13 cellular contexts compared by ENCODE assay signal in the genomic region with DNA sequence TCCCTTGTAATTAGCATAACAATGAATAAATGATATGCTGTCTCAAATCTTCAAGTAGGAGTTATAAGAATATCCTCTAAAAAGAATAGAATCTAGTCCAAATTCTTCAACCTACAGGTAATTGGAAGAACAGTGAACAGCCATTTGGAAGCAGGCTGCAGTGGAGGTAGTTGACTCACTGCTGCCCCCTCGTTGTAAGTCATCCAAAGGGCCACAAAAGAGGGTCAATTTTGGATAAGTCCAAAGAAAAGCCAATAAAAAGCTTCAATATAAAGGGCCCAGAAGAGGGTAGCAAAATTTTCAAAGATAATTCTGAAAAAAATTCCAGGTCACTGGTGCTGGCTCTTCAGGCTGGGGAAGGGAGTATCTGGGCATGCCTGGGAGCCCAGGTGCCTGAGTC.
A peak's percentile ranks its signal among the peaks of the same experiment; 100 is the strongest.
DNase-seq lines count a peak whose midpoint lies in the region; ATAC-seq, FAIRE-seq and TF ChIP-seq lines count a peak whose summit lies in the region.
"Had no signal": no experiment of that assay in that cellular context is flagged by ENCODE, and none has a peak within 500 bp of the region (broad histone marks: within the 10 kb centered on the region; RNA-seq: fewer than 3 reads in every experiment).

No MANE protein-coding gene starts in this region.

- H2AFZ ChIP-seq in endothelial cell of umbilical vein (ENCODE audit: low read depth, low read length): no peak overlapping the region

- H3K79me2 ChIP-seq in endothelial cell of umbilical vein (ENCODE audit: control insufficient read depth, insufficient read depth, low read length): no peaks in the 10 kb centered on the region

- no peak overlapping the region for H3K4me2 ChIP-seq in endothelial cell of umbilical vein (ENCODE audit: insufficient read depth, low read length)
- H3K4me2 ChIP-seq: BLaER1 had no signal

- no peaks in the 10 kb centered on the region for H3K9me3 ChIP-seq in endothelial cell of umbilical vein (replicated peaks; ENCODE audit: control insufficient read depth, insufficient read depth, low read length)
- H3K9me3 ChIP-seq: BLaER1 had no signal

- intact Hi-C loops in endothelial cell of umbilical vein (cut with micrococcal nuclease): loop anchor here (1.0 to 10.0 kb wide), 3 partner anchors 123 to 640 kb away; no protein-coding TSS in a partner anchor

- no TSS peak for BruUV-seq in endothelial cell of umbilical vein (replicated peaks; lab: Mats Ljungman, UMichigan)

- TF ChIP-seq POLR2A in endothelial cell of umbilical vein (IDR thresholded peaks at IDR 0.05; ENCODE audit: low read depth, low read length): no peak

- H3K36me3 ChIP-seq in endothelial cell of umbilical vein (ENCODE audit: control insufficient read depth in 2 of 2, extremely low read depth in 1 of 2, insufficient read depth in 2 of 2, low read length in 2 of 2): no peaks in the 10 kb centered on the region
- H3K36me3 ChIP-seq: BLaER1 had no signal

- no peak overlapping the region for H3K9ac ChIP-seq in endothelial cell of umbilical vein (replicated peaks; ENCODE audit: extremely low read depth, insufficient read depth, low read length)
- H3K9ac ChIP-seq: BLaER1 had no signal

- dilution Hi-C loops in endothelial cell of umbilical vein (cut with MboI; ENCODE audit: extremely low pct_ligation_motif_present, low sequenced_read_pairs): no loop called here

- no peaks in the 10 kb centered on the region for H3K4me1 ChIP-seq in endothelial cell of umbilical vein (ENCODE audit: control insufficient read depth, extremely low read depth, insufficient read depth, low read length)

- no peak overlapping the region for H3K27ac ChIP-seq in endothelial cell of umbilical vein (ENCODE audit: insufficient read depth, low read depth, low read length)
- H3K27ac ChIP-seq: BLaER1 had no signal

- CTCF ChIA-PET in endothelial cell of umbilical vein (lab: Charles Lee): interaction anchor here (0.6 to 7.0 kb wide), 56 partner anchors 10 to 640 kb away, joined by 3 to 306 read pairs (median 4); a partner anchor contains a TSS

- peak; percentile 36 for DNase-seq in NCI-H82 (lab: John Stamatoyannopoulos, UW)
- no peak for DNase-seq in NCI-H82 treated with DMSO at 0.1 percent for 48 hours (lab: John Stamatoyannopoulos, UW; ENCODE audit: unreplicated experiment)
- DNase-seq in NCI-H69 (lab: John Stamatoyannopoulos, UW): peak; percentile 49
- peak; percentile 28 for DNase-seq in endothelial cell of umbilical vein (ENCODE audit: low read depth, low spot score)
- DNase-seq in renal cortical epithelial cell (ENCODE audit: low read depth): peak; percentile 12
- DNase-seq in activated T-cell treated with anti-CD3 and anti-CD28 coated beads for 4 hours: no peak
- DNase-seq: activated CD4-positive, alpha-beta T cell treated with anti-CD3 and anti-CD28 coated beads for 48 hours; NCI-H1417 treated with DMSO at 0.1 percent for 48 hours; posterior cingulate gyrus; stimulated activated naive B cell treated with anti-CD40 and anti-IgM and Interleukin-4, amounts not matched to agents 10 μg/mL and 1 μg/mL and 100 μg/mL, for 72 hours had no signal

- no peak for FAIRE-seq in endothelial cell of umbilical vein (lab: Jason Lieb, UNC)

- POLR2A ChIA-PET in endothelial cell of umbilical vein (lab: Charles Lee): no interaction called here

- no peaks in the 10 kb centered on the region for H4K20me1 ChIP-seq in endothelial cell of umbilical vein (replicated peaks; ENCODE audit: control insufficient read depth, extremely low read depth, insufficient read depth, low read length)
- H4K20me1 ChIP-seq: BLaER1 had no signal

- H3K4me3 ChIP-seq in endothelial cell of umbilical vein (replicated peaks in 1 of 3; ENCODE audit: insufficient read depth in 1 of 3, low read depth in 1 of 3, low read length in 3 of 3): no peak overlapping the region
- H3K4me3 ChIP-seq: BLaER1 had no signal

- ATAC-seq in HG03432 (IDR thresholded peaks at IDR 0.05; ENCODE audit: unreplicated experiment) (no peak), HG03565 (IDR thresholded peaks at IDR 0.05; ENCODE audit: unreplicated experiment) (no peak)

- H3K27me3 ChIP-seq in endothelial cell of umbilical vein (ENCODE audit: control insufficient read depth in 2 of 2, insufficient read depth in 2 of 2, low read length in 2 of 2): peaks cover 4 to 11% of the 10 kb centered on the region in 2 experiments
- H3K27me3 ChIP-seq: BLaER1 had no signal

- peak; percentile 60 to 64 for TF ChIP-seq CTCF in endothelial cell of umbilical vein (IDR thresholded peaks at IDR 0.05; ENCODE audit: extremely low read depth in 1 of 2, insufficient read depth in 1 of 2, low read depth in 1 of 2, low read length in 2 of 2)

- H3K9me1 ChIP-seq in endothelial cell of umbilical vein (replicated peaks; ENCODE audit: control insufficient read depth, extremely low read depth, insufficient read depth, low read length): no peaks in the 10 kb centered on the region

TF ChIP-seq in endothelial cell of umbilical vein, 7 proteins besides CTCF, POLR2A, EP300 and RAD21:
- TF ChIP-seq GATA2 (IDR thresholded peaks at IDR 0.05; ENCODE audit: insufficient read depth, insufficient read length, low read depth, low read length): no peak
- no peak for TF ChIP-seq MYC (IDR thresholded peaks at IDR 0.05; ENCODE audit: low read depth, low read length)
- no peak for TF ChIP-seq JUN (IDR thresholded peaks at IDR 0.05; ENCODE audit: borderline replicate concordance, insufficient read depth, insufficient read length, low read depth)
- no peak for TF ChIP-seq EZH2 (IDR thresholded peaks at IDR 0.05; ENCODE audit: borderline replicate concordance, low read depth, low read length, severe bottlenecking)
- TF ChIP-seq POLR2AphosphoS5 (IDR thresholded peaks at IDR 0.05; ENCODE audit: insufficient read depth, low read depth, low read length): no peak
- TF ChIP-seq, protein P1, sequence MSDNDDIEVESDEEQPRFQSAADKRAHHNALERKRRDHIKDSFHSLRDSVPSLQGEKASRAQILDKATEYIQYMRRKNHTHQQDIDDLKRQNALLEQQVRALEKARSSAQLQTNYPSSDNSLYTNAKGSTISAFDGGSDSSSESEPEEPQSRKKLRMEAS (IDR thresholded peaks at IDR 0.05; ENCODE audit: insufficient read depth, insufficient read length): no peak
- no peak for TF ChIP-seq FOS (IDR thresholded peaks at IDR 0.05; ENCODE audit: borderline replicate concordance, insufficient read depth, low read length)

Comparison
In these comparisons a context has a peak if more than half of its experiments do, and no peak if none do; other contexts are left out.
1. DNase-seq: peak in NCI-H82 (single experiment), NCI-H69 (single experiment), endothelial cell of umbilical vein (single experiment) and renal cortical epithelial cell (single experiment); none in NCI-H82 treated with DMSO at 0.1 percent for 48 hours (single experiment) and activated T-cell treated with anti-CD3 and anti-CD28 coated beads for 4 hours (single experiment).